In genomic region chr3:185732782-185733181, GRCh38 we compare ENCODE assay signal across 14 cellular contexts.
DNase-seq lines count a peak whose midpoint lies in the region; ATAC-seq and TF ChIP-seq lines count a peak whose summit lies in the region.
"Had no signal": no experiment of that assay in that cellular context is flagged by ENCODE, and none has a peak within 500 bp of the region (broad histone marks: within the 10 kb centered on the region; RNA-seq: fewer than 3 reads in every experiment).

No MANE protein-coding gene starts in this region.

- no peak overlapping the region for H2BK120ac ChIP-seq in mesenchymal stem cell (ENCODE audit: low read depth, low read length)

- H3K18ac ChIP-seq in mesenchymal stem cell (ENCODE audit: low read depth in 1 of 2, low read length in 2 of 2): no peak overlapping the region

- peak overlapping the region in 10 of 11 experiments; percentile 1 to 74 (median 56); a peak in 20 of 22 replicates for H3K4me2 ChIP-seq in BLaER1 treated with 17β-estradiol and CSF1 and Interleukin-3, amounts not matched to agents 10 nM and 100 nM
- H3K4me2 ChIP-seq in MM.1S (ENCODE audit: low read depth, low read length): peak overlapping the region; percentile 3; the same call in 1 of the 2 replicates
- H3K4me2 ChIP-seq in mesenchymal stem cell (ENCODE audit: low read length, poor library complexity, severe bottlenecking): no peak overlapping the region

- H3K27me3 Mint-ChIP-seq in chondrocyte (ENCODE audit: low read depth): no peaks in the 10 kb centered on the region

- H2BK15ac ChIP-seq in mesenchymal stem cell (ENCODE audit: low read depth, poor library complexity, severe bottlenecking): no peak overlapping the region

- H3K14ac ChIP-seq in mesenchymal stem cell (ENCODE audit: low read length in 2 of 2): no peak overlapping the region

- H3K4me3 ChIP-seq in BLaER1 treated with 17β-estradiol and CSF1 and Interleukin-3, amounts not matched to agents 10 nM and 100 nM: no peak overlapping the region
- H3K4me3 ChIP-seq in MM.1S (ENCODE audit: low read length): no peak overlapping the region
- no peak overlapping the region for H3K4me3 ChIP-seq in mesenchymal stem cell (ENCODE audit: insufficient read depth in 1 of 2, low read depth in 1 of 2, low read length in 2 of 2)
- H3K4me3 ChIP-seq in ovary: no peak overlapping the region
- H3K4me3 ChIP-seq: left lung had no signal

- H3K4me1 Mint-ChIP-seq in chondrocyte (ENCODE audit: low read depth): peaks cover 85% of the 10 kb centered on the region
- H3K4me1 Mint-ChIP-seq: activated B cell treated with CpG ODN at 0.5 μM for 24 hours had no signal

- H3K9ac ChIP-seq in BLaER1 treated with 17β-estradiol and CSF1 and Interleukin-3, amounts not matched to agents 10 nM and 100 nM: peak overlapping the region in 3 of 11 experiments; percentile 35 to 48 (median 39); a peak in 3 of 22 replicates
- H3K9ac ChIP-seq in MM.1S (ENCODE audit: low read length): no peak overlapping the region
- peak overlapping the region; percentile 64 for H3K9ac ChIP-seq in mesenchymal stem cell (ENCODE audit: low read length)

- H3K9me2 ChIP-seq in MM.1S (replicated peaks; ENCODE audit: insufficient read depth, low read length): no peaks in the 10 kb centered on the region

- no peak overlapping the region for H4K8ac ChIP-seq in mesenchymal stem cell (ENCODE audit: low read length)

- H3K36me3 ChIP-seq in BLaER1 treated with 17β-estradiol and CSF1 and Interleukin-3, amounts not matched to agents 10 nM and 100 nM: no peaks in the 10 kb centered on the region
- no peaks in the 10 kb centered on the region for H3K36me3 ChIP-seq in MM.1S (replicated peaks; ENCODE audit: insufficient read depth, low read length)
- no peaks in the 10 kb centered on the region for H3K36me3 ChIP-seq in mesenchymal stem cell (ENCODE audit: control insufficient read depth in 1 of 2, insufficient read depth in 2 of 2, low read depth in 1 of 2, low read length in 2 of 2)
- no peaks in the 10 kb centered on the region for H3K36me3 ChIP-seq in ovary
- H3K36me3 ChIP-seq: left lung had no signal

- TF ChIP-seq CTCF in MM.1S (IDR thresholded peaks at IDR 0.05; ENCODE audit: low read length) (no peak), chondrocyte (IDR thresholded peaks at IDR 0.05) (no peak), ovary (IDR thresholded peaks at IDR 0.05) (no peak)

- no peaks in the 10 kb centered on the region for H3K36me3 Mint-ChIP-seq in chondrocyte (ENCODE audit: low read depth)
- H3K36me3 Mint-ChIP-seq: CD8-positive, alpha-beta T cell had no signal

- peak overlapping the region in 5 of 11 experiments; percentile 14 to 58 (median 47); a peak in 8 of 22 replicates for H3K27ac ChIP-seq in BLaER1 treated with 17β-estradiol and CSF1 and Interleukin-3, amounts not matched to agents 10 nM and 100 nM
- no peak overlapping the region for H3K27ac ChIP-seq in MM.1S (ENCODE audit: low read length)
- H3K27ac ChIP-seq in mesenchymal stem cell (ENCODE audit: low read length, poor library complexity, severe bottlenecking): peak overlapping the region; percentile 94
- H3K27ac ChIP-seq in ovary: no peak overlapping the region
- H3K27ac ChIP-seq: left lung had no signal

- H4K91ac ChIP-seq in mesenchymal stem cell (ENCODE audit: low read length): no peak overlapping the region

- intact Hi-C loops in ovary (cut with DNase I): no loop called here

- no peak for DNase-seq in MM.1S
- DNase-seq in chondrocyte (ENCODE audit: low spot score): no peak
- DNase-seq in mesenchymal stem cell: peak; percentile 84
- DNase-seq in superior temporal gyrus (ENCODE audit: extremely low spot score): no peak
- no peak for DNase-seq in ovary
- DNase-seq: activated B cell treated with CpG ODN at 0.5 μM for 24 hours; activated gamma-delta T cell; CD8-positive, alpha-beta T cell; effector memory CD4-positive, alpha-beta T cell; left lung; NCI-H1417 had no signal

- H2AFZ ChIP-seq in MM.1S (ENCODE audit: low read length): no peak overlapping the region
- H2AFZ ChIP-seq in mesenchymal stem cell (ENCODE audit: low read depth, low read length): no peak overlapping the region

- no peak for TF ChIP-seq POLR2A in ovary (IDR thresholded peaks at IDR 0.05)

- H3K9me3 ChIP-seq in BLaER1 treated with 17β-estradiol and CSF1 and Interleukin-3, amounts not matched to agents 10 nM and 100 nM (replicated peaks in 1 of 11): peaks cover 0 to 3% (median 0%) of the 10 kb centered on the region in 11 experiments; a peak in 1 of 22 replicates
- H3K9me3 ChIP-seq in MM.1S (replicated peaks; ENCODE audit: insufficient read depth, low read length) (no peaks in the 10 kb centered on the region), mesenchymal stem cell (ENCODE audit: control insufficient read depth, low read length) (no peaks in the 10 kb centered on the region), ovary (no peaks in the 10 kb centered on the region)
- H3K9me3 ChIP-seq: left lung had no signal

- H2AK5ac ChIP-seq in mesenchymal stem cell (ENCODE audit: low read length, severe bottlenecking): no peak overlapping the region

- H3K4ac ChIP-seq in mesenchymal stem cell (ENCODE audit: low read depth in 1 of 2, low read length in 2 of 2): no peak overlapping the region

- no peaks in the 10 kb centered on the region for H3K27me3 ChIP-seq in BLaER1 treated with 17β-estradiol and CSF1 and Interleukin-3, amounts not matched to agents 10 nM and 100 nM
- H3K27me3 ChIP-seq in MM.1S (replicated peaks; ENCODE audit: insufficient read depth, low read length) (no peaks in the 10 kb centered on the region), mesenchymal stem cell (ENCODE audit: control insufficient read depth in 1 of 2, insufficient read depth in 1 of 2, low read length in 2 of 2) (no peaks in the 10 kb centered on the region), ovary (no peaks in the 10 kb centered on the region)
- H3K27me3 ChIP-seq: left lung had no signal

- H3K23ac ChIP-seq in mesenchymal stem cell (ENCODE audit: low read length in 2 of 2): no peak overlapping the region

- H2BK5ac ChIP-seq in mesenchymal stem cell (ENCODE audit: low read depth, low read length, poor library complexity, severe bottlenecking): no peak overlapping the region

- H4K20me1 ChIP-seq in BLaER1 treated with 17β-estradiol and CSF1 and Interleukin-3, amounts not matched to agents 10 nM and 100 nM: no peaks in the 10 kb centered on the region
- H4K20me1 ChIP-seq in MM.1S (ENCODE audit: insufficient read depth, low read length): no peaks in the 10 kb centered on the region

- ATAC-seq in HG03565 (IDR thresholded peaks at IDR 0.05; ENCODE audit: unreplicated experiment): no peak
- no peak for ATAC-seq in HG03108 (IDR thresholded peaks at IDR 0.05; ENCODE audit: unreplicated experiment)
- ATAC-seq: CD8-positive, alpha-beta T cell; left lung had no signal

- H3K79me1 ChIP-seq in mesenchymal stem cell (replicated peaks; ENCODE audit: low read length, poor library complexity, severe bottlenecking): peaks cover 2% of the 10 kb centered on the region

- 0 out of 2 replicates have a peak, but pooled peaks cover 5% of the 10 kb centered on the region for H3K79me2 ChIP-seq in MM.1S (ENCODE audit: low read length)

- no peaks in the 10 kb centered on the region for H3K9me3 Mint-ChIP-seq in chondrocyte (ENCODE audit: low read depth)
- H3K9me3 Mint-ChIP-seq: activated B cell treated with CpG ODN at 0.5 μM for 24 hours had no signal

- H3K27ac Mint-ChIP-seq in chondrocyte (ENCODE audit: unreplicated experiment): peak overlapping the region; percentile 95
- H3K27ac Mint-ChIP-seq: activated B cell treated with CpG ODN at 0.5 μM for 24 hours; CD8-positive, alpha-beta T cell had no signal

- peaks cover 20 to 45% (median 30%) of the 10 kb centered on the region in 10 experiments; a peak in 19 of 20 replicates for H3K4me1 ChIP-seq in BLaER1 treated with 17β-estradiol and CSF1 and Interleukin-3, amounts not matched to agents 10 nM and 100 nM
- H3K4me1 ChIP-seq in MM.1S (ENCODE audit: low read length) (peaks cover 13% of the 10 kb centered on the region), mesenchymal stem cell (ENCODE audit: control insufficient read depth, insufficient read depth, low read depth, low read length) (peaks cover 18% of the 10 kb centered on the region), ovary (ENCODE audit: insufficient read depth) (no peaks in the 10 kb centered on the region)

- no peak overlapping the region for H2BK12ac ChIP-seq in mesenchymal stem cell (ENCODE audit: low read length in 2 of 2)

- 0% methylated on average over 1 of the region's 1 CpG for WGBS in mesenchymal stem cell
- WGBS in ovary, 3 donors: 31 to 38% (median 33%) methylated on average over 1 of the region's 1 CpG

- no peak overlapping the region for H3K4me3 Mint-ChIP-seq in chondrocyte (ENCODE audit: unreplicated experiment)
- H3K4me3 Mint-ChIP-seq: activated B cell treated with CpG ODN at 0.5 μM for 24 hours; CD8-positive, alpha-beta T cell had no signal

- no peak for TF ChIP-seq EP300 in ovary (IDR thresholded peaks at IDR 0.05)

- H3F3A ChIP-seq in MM.1S (ENCODE audit: insufficient read depth, low read length): no peaks in the 10 kb centered on the region
